ENCODE assay signal across 17 cellular contexts in genomic region chr5:3266861-3267260, GRCh38.
A peak's percentile ranks its signal among the peaks of the same experiment; 100 is the strongest.
DNase-seq lines count a peak whose midpoint lies in the region; ATAC-seq lines count a peak whose summit lies in the region.
"Had no signal": no experiment of that assay in that cellular context is flagged by ENCODE, and none has a peak within 500 bp of the region (broad histone marks: within the 10 kb centered on the region; RNA-seq: fewer than 3 reads in every experiment).

No MANE protein-coding gene starts in this region.

- H3K27me3 ChIP-seq in mesenchymal stem cell (ENCODE audit: control insufficient read depth in 1 of 2, insufficient read depth in 1 of 2, low read length in 2 of 2), result no peaks in the 10 kb centered on the region
- H3K27me3 ChIP-seq: BLaER1 treated with 17β-estradiol and CSF1 and Interleukin-3, amounts not matched to agents 10 nM and 100 nM had no signal

- no peaks in the 10 kb centered on the region for H3K4me1 ChIP-seq in mesenchymal stem cell (ENCODE audit: control insufficient read depth, insufficient read depth, low read depth, low read length)
- H3K4me1 ChIP-seq: A549, Caco-2 had no signal

- H3K27ac ChIP-seq in mesenchymal stem cell (ENCODE audit: low read length, poor library complexity, severe bottlenecking) (no peak overlapping the region), substantia nigra (ENCODE audit: low read depth, low read length, poor library complexity, severe bottlenecking) (peak overlapping the region; percentile 79)
- H3K27ac ChIP-seq: 22Rv1; A549; BLaER1 treated with 17β-estradiol and CSF1 and Interleukin-3, amounts not matched to agents 10 nM and 100 nM; C4-2B had no signal

- H2BK12ac ChIP-seq in mesenchymal stem cell (ENCODE audit: low read length in 2 of 2), result no peak overlapping the region

- H2AFZ ChIP-seq in mesenchymal stem cell (ENCODE audit: low read depth, low read length), result no peak overlapping the region

- no peaks in the 10 kb centered on the region for H3K9me3 ChIP-seq in mesenchymal stem cell (ENCODE audit: control insufficient read depth, low read length)
- H3K9me3 ChIP-seq: A549, Caco-2 had no signal

- H3K79me1 ChIP-seq in mesenchymal stem cell (replicated peaks; ENCODE audit: low read length, poor library complexity, severe bottlenecking), result no peaks in the 10 kb centered on the region

- H3K14ac ChIP-seq in mesenchymal stem cell (ENCODE audit: low read length in 2 of 2), result no peak overlapping the region

- H2BK120ac ChIP-seq in mesenchymal stem cell (ENCODE audit: low read depth, low read length), result no peak overlapping the region

- no peak overlapping the region for H3K23ac ChIP-seq in mesenchymal stem cell (ENCODE audit: low read length in 2 of 2)

- H3K4ac ChIP-seq in mesenchymal stem cell (ENCODE audit: low read depth in 1 of 2, low read length in 2 of 2), result no peak overlapping the region

- no peak overlapping the region for H3K18ac ChIP-seq in mesenchymal stem cell (ENCODE audit: low read depth in 1 of 2, low read length in 2 of 2)

- H2AK5ac ChIP-seq in mesenchymal stem cell (ENCODE audit: low read length, severe bottlenecking), result no peak overlapping the region

- H3K4me3 ChIP-seq in mesenchymal stem cell (ENCODE audit: insufficient read depth in 1 of 2, low read depth in 1 of 2, low read length in 2 of 2), result no peak overlapping the region
- H3K4me3 ChIP-seq: A549; BLaER1 treated with 17β-estradiol and CSF1 and Interleukin-3, amounts not matched to agents 10 nM and 100 nM had no signal

- ATAC-seq in GM18519 (IDR thresholded peaks at IDR 0.05; ENCODE audit: low FRiP score, unreplicated experiment), result no peak
- ATAC-seq: A549; CD8-positive, alpha-beta T cell had no signal

- H3K9ac ChIP-seq in mesenchymal stem cell (ENCODE audit: low read length), result no peak overlapping the region
- H3K9ac ChIP-seq: BLaER1 treated with 17β-estradiol and CSF1 and Interleukin-3, amounts not matched to agents 10 nM and 100 nM had no signal

- H3K4me2 ChIP-seq in mesenchymal stem cell (ENCODE audit: low read length, poor library complexity, severe bottlenecking), result no peak overlapping the region
- H3K4me2 ChIP-seq: A549; BLaER1 treated with 17β-estradiol and CSF1 and Interleukin-3, amounts not matched to agents 10 nM and 100 nM had no signal

- peak overlapping the region; percentile 32 for H2BK5ac ChIP-seq in mesenchymal stem cell (ENCODE audit: low read depth, low read length, poor library complexity, severe bottlenecking)

- H4K91ac ChIP-seq in mesenchymal stem cell (ENCODE audit: low read length), result no peak overlapping the region

- WGBS in mesenchymal stem cell, result 77% methylated on average over 5 of the region's 5 CpGs

- no peaks in the 10 kb centered on the region for H3K36me3 ChIP-seq in mesenchymal stem cell (ENCODE audit: control insufficient read depth in 1 of 2, insufficient read depth in 2 of 2, low read depth in 1 of 2, low read length in 2 of 2)
- H3K36me3 ChIP-seq: BLaER1 treated with 17β-estradiol and CSF1 and Interleukin-3, amounts not matched to agents 10 nM and 100 nM had no signal

- DNase-seq in NCI-H748 (lab: John Stamatoyannopoulos, UW; ENCODE audit: unreplicated experiment) (peak; percentile 77), NCI-H748 treated with DMSO at 0.1 percent for 48 hours (lab: John Stamatoyannopoulos, UW) (no peak), mesenchymal stem cell (no peak), substantia nigra (lab: John Stamatoyannopoulos, UW) (no peak), NCI-H774 (lab: John Stamatoyannopoulos, UW) (no peak)
- DNase-seq: AML-193; Caco-2; Calu3; CD4-positive, alpha-beta T cell; CD8-positive, alpha-beta T cell; DMS79 treated with DMSO at 0.1 percent for 48 hours; GF-D8 had no signal

- H2BK15ac ChIP-seq in mesenchymal stem cell (ENCODE audit: low read depth, poor library complexity, severe bottlenecking), result no peak overlapping the region

- H4K8ac ChIP-seq in mesenchymal stem cell (ENCODE audit: low read length), result no peak overlapping the region
